11 cellular contexts compared by ENCODE assay signal in the genomic region with DNA sequence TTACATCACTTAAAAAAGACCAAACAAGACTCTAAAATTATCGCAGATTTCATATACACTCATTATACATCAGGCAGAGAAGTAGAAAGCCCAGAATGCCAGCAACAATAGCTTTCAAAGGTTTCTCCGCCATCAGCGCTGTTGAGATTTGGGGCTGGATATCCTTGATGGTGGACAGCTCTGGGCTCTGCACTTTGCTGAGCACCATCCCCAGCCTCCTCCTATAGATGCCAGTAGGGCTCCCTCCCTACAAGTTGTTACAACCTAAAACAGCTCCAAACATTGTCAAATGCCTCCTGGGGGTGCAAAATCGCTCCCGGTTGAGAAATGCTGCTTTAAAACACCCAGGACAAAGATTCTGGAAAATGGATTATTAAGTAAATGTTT.
DNase-seq lines count a peak whose midpoint lies in the region; ATAC-seq and TF ChIP-seq lines count a peak whose summit lies in the region.
"Had no signal": no experiment of that assay in that cellular context is flagged by ENCODE, and none has a peak within 500 bp of the region (broad histone marks: within the 10 kb centered on the region; RNA-seq: fewer than 3 reads in every experiment).

No MANE protein-coding gene starts in this region.

- peaks cover 1% of the 10 kb centered on the region; the same call in 1 of the 2 replicates for H3K27me3 Mint-ChIP-seq in HFFc6 (ENCODE audit: insufficient read depth)
- no peaks in the 10 kb centered on the region for H3K27me3 Mint-ChIP-seq in activated T-helper 2 cell treated with anti-CD3 and anti-CD28 coated beads, Interferon-gamma antibody, Interleukin-2, Interleukin-4, amounts not matched to agents 10 μg/mL and 5 μg/mL and 100 μg/mL, durations not matched to agents 14 hours and 24 hours and 36 hours (ENCODE audit: low read depth)

- no peaks in the 10 kb centered on the region for H3K9me3 Mint-ChIP-seq in HFFc6
- H3K9me3 Mint-ChIP-seq in activated T-helper 2 cell treated with anti-CD3 and anti-CD28 coated beads, Interferon-gamma antibody, Interleukin-2, Interleukin-4, amounts not matched to agents 10 μg/mL and 5 μg/mL and 100 μg/mL, durations not matched to agents 14 hours and 24 hours and 36 hours, result no peaks in the 10 kb centered on the region
- H3K9me3 Mint-ChIP-seq: CD8-positive, alpha-beta T cell had no signal

- no peak for ATAC-seq in right cardiac atrium
- ATAC-seq: CD8-positive, alpha-beta T cell had no signal

- peak overlapping the region; percentile 81 for H3K4me3 Mint-ChIP-seq in HFFc6
- H3K4me3 Mint-ChIP-seq in activated T-helper 2 cell treated with anti-CD3 and anti-CD28 coated beads, Interferon-gamma antibody, Interleukin-2, Interleukin-4, amounts not matched to agents 10 μg/mL and 5 μg/mL and 100 μg/mL, durations not matched to agents 14 hours and 24 hours and 36 hours (ENCODE audit: low read depth), result no peak overlapping the region
- H3K4me3 Mint-ChIP-seq: CD8-positive, alpha-beta T cell had no signal

- H3F3A ChIP-seq in smooth muscle cell (ENCODE audit: low read depth), result peaks cover 25% of the 10 kb centered on the region
- no peaks in the 10 kb centered on the region for H3F3A ChIP-seq in PC-9 (ENCODE audit: insufficient read depth, low read depth)

- H4K20me1 ChIP-seq in smooth muscle cell (ENCODE audit: low read depth) (no peaks in the 10 kb centered on the region), PC-9 (ENCODE audit: insufficient read depth) (no peaks in the 10 kb centered on the region)

- H3K79me2 ChIP-seq in smooth muscle cell (ENCODE audit: low read depth), result peaks cover 15% of the 10 kb centered on the region
- H3K79me2 ChIP-seq in PC-9 (ENCODE audit: low read depth), result no peaks in the 10 kb centered on the region

- H3K4me2 ChIP-seq in smooth muscle cell (peak overlapping the region; percentile 65), PC-9 (no peak overlapping the region)

- WGBS in right cardiac atrium, result 62% methylated on average over 5 of the region's 5 CpGs
- WGBS in smooth muscle cell (ENCODE audit: low lambda C conversion rate), result 95% methylated on average over 5 of the region's 5 CpGs

- H3K27me3 ChIP-seq in right cardiac atrium (ENCODE audit: control insufficient read depth, insufficient read depth) (no peaks in the 10 kb centered on the region), smooth muscle cell (ENCODE audit: low read depth) (no peaks in the 10 kb centered on the region), PC-9 (ENCODE audit: insufficient read depth, low read depth) (peaks cover 9% of the 10 kb centered on the region; the same call in 1 of the 2 replicates)

- H3K4me1 ChIP-seq in right cardiac atrium (ENCODE audit: control insufficient read depth, insufficient read depth, low read length), result peaks cover 7% of the 10 kb centered on the region
- H3K4me1 ChIP-seq in smooth muscle cell (ENCODE audit: low read depth), result no peaks in the 10 kb centered on the region
- H3K4me1 ChIP-seq in PC-9 (replicated peaks; ENCODE audit: insufficient read depth), result no peaks in the 10 kb centered on the region

- H3K9me3 ChIP-seq in right cardiac atrium (ENCODE audit: control insufficient read depth, low read length) (no peaks in the 10 kb centered on the region), smooth muscle cell (replicated peaks; ENCODE audit: low read depth) (no peaks in the 10 kb centered on the region), PC-9 (ENCODE audit: insufficient read depth, low read depth) (no peaks in the 10 kb centered on the region)

- POLR2A ChIA-PET in PC-9 (lab: Charles Lee; ENCODE audit: unreplicated experiment), result no interaction called here

- H3K27ac Mint-ChIP-seq in HFFc6, result peak overlapping the region; percentile 97
- peak overlapping the region; percentile 92 for H3K27ac Mint-ChIP-seq in activated T-helper 2 cell treated with anti-CD3 and anti-CD28 coated beads, Interferon-gamma antibody, Interleukin-2, Interleukin-4, amounts not matched to agents 10 μg/mL and 5 μg/mL and 100 μg/mL, durations not matched to agents 14 hours and 24 hours and 36 hours

- TF ChIP-seq CTCF in HFFc6 (IDR thresholded peaks at IDR 0.05) (no peak), smooth muscle cell (IDR thresholded peaks at IDR 0.05; ENCODE audit: borderline replicate concordance, insufficient read depth, poor library complexity, severe bottlenecking) (no peak), PC-9 (conservative IDR thresholded peaks at IDR 0.05) (no peak)

- DNase-seq in HFFc6 (peak; percentile 10), right cardiac atrium (no peak), smooth muscle cell (lab: John Stamatoyannopoulos, UW; ENCODE audit: unreplicated experiment) (no peak), NCI-H1092 treated with DMSO at 0.1 percent for 48 hours (lab: John Stamatoyannopoulos, UW) (no peak), PC-9 (no peak), NCI-H226 (no peak)
- DNase-seq in activated T-helper 2 cell treated with anti-CD3 and anti-CD28 coated beads, Interferon-gamma antibody, Interleukin-2, Interleukin-4, amounts not matched to agents 10 μg/mL and 5 μg/mL and 100 μg/mL, durations not matched to agents 14 hours and 24 hours and 36 hours (ENCODE audit: low spot score), result no peak
- DNase-seq: CD8-positive, alpha-beta T cell; NCI-H1930; stimulated activated naive CD4-positive, alpha-beta T cell had no signal

- intact Hi-C loops in activated T-helper 2 cell treated with anti-CD3 and anti-CD28 coated beads, Interferon-gamma antibody, Interleukin-2, Interleukin-4, amounts not matched to agents 10 μg/mL and 5 μg/mL and 100 μg/mL, durations not matched to agents 14 hours and 24 hours and 36 hours (cut with micrococcal nuclease), result loop anchor here (1.0 to 5.0 kb wide), 7 partner anchors 11 to 74 kb away; partner anchors contain the start of gene ATP10A
- intact Hi-C loops in right cardiac atrium (cut with DNase I) (loop anchor here in 1 of 4 donors (10.0 kb wide), 1 partner anchor 95 kb away; no protein-coding TSS in a partner anchor), PC-9 (cut with micrococcal nuclease; ENCODE audit: unreplicated experiment) (no loop called here)

- H3K4me3 ChIP-seq in right cardiac atrium (ENCODE audit: low read length) (no peak overlapping the region), smooth muscle cell (no peak overlapping the region), PC-9 (no peak overlapping the region)

- peaks cover 10% of the 10 kb centered on the region for H3K36me3 Mint-ChIP-seq in HFFc6 (ENCODE audit: low read depth)
- peaks cover 13% of the 10 kb centered on the region for H3K36me3 Mint-ChIP-seq in activated T-helper 2 cell treated with anti-CD3 and anti-CD28 coated beads, Interferon-gamma antibody, Interleukin-2, Interleukin-4, amounts not matched to agents 10 μg/mL and 5 μg/mL and 100 μg/mL, durations not matched to agents 14 hours and 24 hours and 36 hours (ENCODE audit: low read depth)
- H3K36me3 Mint-ChIP-seq: CD8-positive, alpha-beta T cell had no signal

- BruUV-seq in PC-9 (replicated peaks; lab: Mats Ljungman, UMichigan), result no TSS peak

- peaks cover 85% of the 10 kb centered on the region for H3K4me1 Mint-ChIP-seq in HFFc6 (ENCODE audit: low read depth)
- H3K4me1 Mint-ChIP-seq in activated T-helper 2 cell treated with anti-CD3 and anti-CD28 coated beads, Interferon-gamma antibody, Interleukin-2, Interleukin-4, amounts not matched to agents 10 μg/mL and 5 μg/mL and 100 μg/mL, durations not matched to agents 14 hours and 24 hours and 36 hours (ENCODE audit: low read depth), result peaks cover 60% of the 10 kb centered on the region

- H2AFZ ChIP-seq in smooth muscle cell (ENCODE audit: low read depth), result no peak overlapping the region
- H2AFZ ChIP-seq in PC-9, result no peak overlapping the region

- peak overlapping the region; percentile 55 for H3K27ac ChIP-seq in right cardiac atrium (ENCODE audit: low read length)
- peak overlapping the region; percentile 93 for H3K27ac ChIP-seq in smooth muscle cell (ENCODE audit: low read depth)
- no peak overlapping the region for H3K27ac ChIP-seq in PC-9
- H3K27ac ChIP-seq: HL-60 had no signal

- CTCF ChIA-PET in PC-9 (lab: Charles Lee), result no interaction called here

- peak overlapping the region; percentile 39 for H3K9ac ChIP-seq in smooth muscle cell (ENCODE audit: low read depth)

- H3K9me2 ChIP-seq in PC-9 (ENCODE audit: insufficient read depth), result no peaks in the 10 kb centered on the region

- H3K36me3 ChIP-seq in smooth muscle cell (ENCODE audit: low read depth), result no peaks in the 10 kb centered on the region
- H3K36me3 ChIP-seq in PC-9 (ENCODE audit: low read depth), result no peaks in the 10 kb centered on the region
